In genomic region chr2:188085421-188085820, GRCh38 we compare ENCODE assay signal across 17 cellular contexts.
DNase-seq lines count a peak whose midpoint lies in the region; ATAC-seq and TF ChIP-seq lines count a peak whose summit lies in the region.
"Had no signal": no experiment of that assay in that cellular context is flagged by ENCODE, and none has a peak within 500 bp of the region (broad histone marks: within the 10 kb centered on the region; RNA-seq: fewer than 3 reads in every experiment).

No MANE protein-coding gene starts in this region.

- TF ChIP-seq CTCF in dorsolateral prefrontal cortex (IDR thresholded peaks at IDR 0.05 in 54 of 56, conservative IDR thresholded peaks at IDR 0.05 in 2 of 56; ENCODE audit: low read depth in 1 of 56, partially characterized antibody in 56 of 56) (peak in 7 of 56 donors; percentile 8 to 33 (median 14)), glutamatergic neuron (IDR thresholded peaks at IDR 0.05; ENCODE audit: partially characterized antibody, unreplicated experiment) (no peak)

- no peaks in the 10 kb centered on the region for H3K27me3 ChIP-seq in BLaER1 treated with 17β-estradiol and CSF1 and Interleukin-3, amounts not matched to agents 10 nM and 100 nM
- no peaks in the 10 kb centered on the region for H3K27me3 ChIP-seq in dorsolateral prefrontal cortex

- H4K20me1 ChIP-seq in BLaER1 treated with 17β-estradiol and CSF1 and Interleukin-3, amounts not matched to agents 10 nM and 100 nM, result no peaks in the 10 kb centered on the region; a peak in 1 of 22 replicates

- DNase-seq in dorsolateral prefrontal cortex (peak in 5 of 10 donors; percentile 20 to 77 (median 53)), medulla oblongata (ENCODE audit: extremely low spot score) (peak; percentile 86), pons (ENCODE audit: low spot score) (peak; percentile 97), glutamatergic neuron (no peak), NCI-H187 treated with DMSO at 0.1 percent for 48 hours (lab: John Stamatoyannopoulos, UW) (no peak), DMS53 treated with DMSO at 0.1 percent for 48 hours (lab: John Stamatoyannopoulos, UW; ENCODE audit: unreplicated experiment) (no peak)
- DNase-seq: CD8-positive, alpha-beta memory T cell; DMS79; GOT3; NCI-H1092 treated with DMSO at 0.1 percent for 48 hours; NCI-H1694; NCI-H524; PC-3; SIG-M5 had no signal

- no peak for ATAC-seq in HG02571 (IDR thresholded peaks at IDR 0.05; ENCODE audit: unreplicated experiment)
- ATAC-seq: PC-3 had no signal

- peaks cover 0 to 7% (median 5%) of the 10 kb centered on the region in 10 experiments; a peak in 7 of 20 replicates for H3K4me1 ChIP-seq in BLaER1 treated with 17β-estradiol and CSF1 and Interleukin-3, amounts not matched to agents 10 nM and 100 nM

- H3K27me3 Mint-ChIP-seq in glutamatergic neuron (ENCODE audit: unreplicated experiment), result no peaks in the 10 kb centered on the region
- H3K27me3 Mint-ChIP-seq: CD8-positive, alpha-beta memory T cell had no signal

- no peak overlapping the region for H3K27ac ChIP-seq in BLaER1 treated with 17β-estradiol and CSF1 and Interleukin-3, amounts not matched to agents 10 nM and 100 nM
- peak overlapping the region in 54 of 59 donors; percentile 8 to 88 (median 72) for H3K27ac ChIP-seq in dorsolateral prefrontal cortex
- H3K27ac ChIP-seq: RWPE1 had no signal

- peaks cover 5% of the 10 kb centered on the region for H3K9me3 Mint-ChIP-seq in glutamatergic neuron (ENCODE audit: unreplicated experiment)

- H3K27ac Mint-ChIP-seq in glutamatergic neuron (ENCODE audit: unreplicated experiment), result no peak overlapping the region
- H3K27ac Mint-ChIP-seq: CD8-positive, alpha-beta memory T cell had no signal

- no peak overlapping the region for H3K4me3 Mint-ChIP-seq in glutamatergic neuron (ENCODE audit: unreplicated experiment)
- H3K4me3 Mint-ChIP-seq: CD8-positive, alpha-beta memory T cell had no signal

- intact Hi-C loops in dorsolateral prefrontal cortex (cut with DNase I), result loop anchor here in 1 of 2 donors (10.0 kb wide), 1 partner anchor 1359 kb away; the partner anchor contains the start of gene WDR75

- no peaks in the 10 kb centered on the region for H3K36me3 Mint-ChIP-seq in glutamatergic neuron (ENCODE audit: unreplicated experiment)
- H3K36me3 Mint-ChIP-seq: CD8-positive, alpha-beta memory T cell had no signal

- peak overlapping the region in 7 of 11 experiments; percentile 3 to 32 (median 19); a peak in 5 of 22 replicates for H3K4me2 ChIP-seq in BLaER1 treated with 17β-estradiol and CSF1 and Interleukin-3, amounts not matched to agents 10 nM and 100 nM

- H3K36me3 ChIP-seq in BLaER1 treated with 17β-estradiol and CSF1 and Interleukin-3, amounts not matched to agents 10 nM and 100 nM, result no peaks in the 10 kb centered on the region

- no peaks in the 10 kb centered on the region for H3K9me3 ChIP-seq in BLaER1 treated with 17β-estradiol and CSF1 and Interleukin-3, amounts not matched to agents 10 nM and 100 nM (replicated peaks in 1 of 11)

- no peak overlapping the region for H3K9ac ChIP-seq in BLaER1 treated with 17β-estradiol and CSF1 and Interleukin-3, amounts not matched to agents 10 nM and 100 nM

- H3K4me3 ChIP-seq in BLaER1 treated with 17β-estradiol and CSF1 and Interleukin-3, amounts not matched to agents 10 nM and 100 nM, result no peak overlapping the region
- H3K4me3 ChIP-seq in dorsolateral prefrontal cortex, result peak overlapping the region in 6 of 59 donors; percentile 3 to 33 (median 20)

- no peaks in the 10 kb centered on the region for H3K4me1 Mint-ChIP-seq in glutamatergic neuron (ENCODE audit: low read depth, unreplicated experiment)
- H3K4me1 Mint-ChIP-seq: CD8-positive, alpha-beta memory T cell had no signal

Comparison
In these comparisons a context has a peak if more than half of its experiments do, and no peak if none do; other contexts are left out.
1. H3K27ac ChIP-seq: peak in dorsolateral prefrontal cortex (54 of 59); none in BLaER1 treated with 17β-estradiol and CSF1 and Interleukin-3, amounts not matched to agents 10 nM and 100 nM (0 of 11).
2. DNase-seq: peak in medulla oblongata (single experiment) and pons (single experiment); none in glutamatergic neuron (single experiment), NCI-H187 treated with DMSO at 0.1 percent for 48 hours (single experiment) and DMS53 treated with DMSO at 0.1 percent for 48 hours (single experiment).